In the genomic region with DNA sequence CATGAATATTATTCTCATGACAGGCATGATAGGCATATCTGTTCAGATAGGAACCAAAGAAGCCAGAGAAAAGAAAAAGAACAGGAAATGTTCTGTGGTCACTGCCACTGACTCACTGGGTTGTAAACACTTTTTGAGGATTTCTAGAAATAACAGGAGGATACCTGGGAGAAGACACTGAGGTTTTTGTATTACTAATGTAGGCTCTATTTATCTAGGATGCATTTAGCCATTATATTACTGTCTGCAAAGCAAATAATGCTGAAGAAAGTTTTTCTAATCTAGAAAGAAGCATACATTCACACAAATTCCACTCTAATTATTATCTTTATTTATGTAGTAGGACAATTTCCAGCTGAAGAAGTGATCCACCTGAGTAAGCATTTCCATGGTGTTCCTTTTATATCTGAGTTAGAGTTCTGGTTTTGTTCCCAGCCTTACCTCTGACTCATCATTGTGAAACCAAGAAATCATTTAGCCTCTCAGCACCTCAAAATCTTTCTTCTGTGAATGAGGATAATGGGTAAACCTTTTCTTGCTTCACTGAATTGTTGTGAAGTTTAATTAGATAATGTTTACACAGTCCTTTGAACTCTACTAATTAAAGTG, we compare ENCODE assay signal across 16 cellular contexts. TPM values are rescaled to one million over a fixed set of nuclear protein-coding genes. Genes with fewer than 3 reads are reported as not detected.
A peak's percentile ranks its signal among the peaks of the same experiment; 100 is the strongest.
DNase-seq lines count a peak whose midpoint lies in the region; ATAC-seq, FAIRE-seq and TF ChIP-seq lines count a peak whose summit lies in the region.
"Had no signal": no experiment of that assay in that cellular context is flagged by ENCODE, and none has a peak within 500 bp of the region (broad histone marks: within the 10 kb centered on the region; RNA-seq: fewer than 3 reads in every experiment).

No MANE protein-coding gene starts in this region.

- no peak for FAIRE-seq in astrocyte (lab: Jason Lieb, UNC)
- FAIRE-seq: GM12878 had no signal

- H3K27me3 Mint-ChIP-seq in astrocyte (ENCODE audit: low read depth, unreplicated experiment) = no peaks in the 10 kb centered on the region
- no peaks in the 10 kb centered on the region for H3K27me3 Mint-ChIP-seq in effector memory CD8-positive, alpha-beta T cell
- H3K27me3 Mint-ChIP-seq in activated T-helper 1 cell treated with anti-CD3 and anti-CD28 coated beads, Interleukin-12 subunit alpha, Interleukin-12 subunit beta, Interleukin-2, Interleukin-4 antibody, amounts not matched to agents 30 ng/mL and 10 ng/mL and 1 ng/mL, durations not matched to agents 14 hours and 24 hours and 36 hours (ENCODE audit: insufficient read depth) = no peaks in the 10 kb centered on the region

- H3K4me3 ChIP-seq in astrocyte (ENCODE audit: insufficient read depth, low read depth, low read length) = no peak overlapping the region
- H3K4me3 ChIP-seq: GM12878 had no signal

- peaks cover 15% of the 10 kb centered on the region for H3K4me1 ChIP-seq in astrocyte (ENCODE audit: insufficient read depth, low read length)

- peak; percentile 59 for DNase-seq in AG08395 (ENCODE audit: low spot score)
- peak; percentile 49 for DNase-seq in HPDE6-E6E7 (ENCODE audit: extremely low spot score)
- DNase-seq in astrocyte (ENCODE audit: low read depth) = peak; percentile 85
- DNase-seq in inferior parietal cortex (ENCODE audit: extremely low spot score) = peak; percentile 27
- no peak for DNase-seq in effector memory CD8-positive, alpha-beta T cell
- no peak for DNase-seq in cardiac septum (ENCODE audit: low spot score)
- DNase-seq in activated T-helper 1 cell treated with anti-CD3 and anti-CD28 coated beads, Interleukin-12 subunit alpha, Interleukin-12 subunit beta, Interleukin-2, Interleukin-4 antibody, amounts not matched to agents 30 ng/mL and 10 ng/mL and 1 ng/mL, durations not matched to agents 14 hours and 24 hours and 36 hours (ENCODE audit: low spot score) = no peak
- no peak for DNase-seq in iPS-NIHi11 (ENCODE audit: low spot score)
- DNase-seq: activated gamma-delta T cell treated with Interleukin-2 at 50 U/mL for 16 hours; C1 segment of cervical spinal cord; NCI-H2081 treated with DMSO at 0.1 percent for 48 hours; Right ventricle myocardium superior; stimulated activated CD4-positive, alpha-beta T cell treated with anti-CD3 and anti-CD28 coated beads, Interleukin-4, amount 100 ng/mL, for 1 hour had no signal

- H3K4me2 ChIP-seq in astrocyte (ENCODE audit: low read length) = peak overlapping the region; percentile 24

- peaks cover 28% of the 10 kb centered on the region for H3K4me1 Mint-ChIP-seq in astrocyte (ENCODE audit: low read depth, unreplicated experiment)
- H3K4me1 Mint-ChIP-seq in effector memory CD8-positive, alpha-beta T cell (ENCODE audit: low read depth in 2 of 2) = no peaks in the 10 kb centered on the region
- peaks cover 8% of the 10 kb centered on the region for H3K4me1 Mint-ChIP-seq in activated T-helper 1 cell treated with anti-CD3 and anti-CD28 coated beads, Interleukin-12 subunit alpha, Interleukin-12 subunit beta, Interleukin-2, Interleukin-4 antibody, amounts not matched to agents 30 ng/mL and 10 ng/mL and 1 ng/mL, durations not matched to agents 14 hours and 24 hours and 36 hours (ENCODE audit: low read depth)

- no peak overlapping the region for H2AFZ ChIP-seq in astrocyte (ENCODE audit: low read depth, low read length)

- TF ChIP-seq CTCF in astrocyte (IDR thresholded peaks at IDR 0.05; ENCODE audit: insufficient read depth, low read depth, low read length) = no peak

- H3K36me3 ChIP-seq in astrocyte (ENCODE audit: insufficient read depth, low read length) = no peaks in the 10 kb centered on the region
- H3K36me3 ChIP-seq: neutrophil had no signal

- H3K36me3 Mint-ChIP-seq in astrocyte (ENCODE audit: low read depth, unreplicated experiment) = no peaks in the 10 kb centered on the region
- no peaks in the 10 kb centered on the region for H3K36me3 Mint-ChIP-seq in effector memory CD8-positive, alpha-beta T cell (ENCODE audit: insufficient read depth)
- no peaks in the 10 kb centered on the region for H3K36me3 Mint-ChIP-seq in activated T-helper 1 cell treated with anti-CD3 and anti-CD28 coated beads, Interleukin-12 subunit alpha, Interleukin-12 subunit beta, Interleukin-2, Interleukin-4 antibody, amounts not matched to agents 30 ng/mL and 10 ng/mL and 1 ng/mL, durations not matched to agents 14 hours and 24 hours and 36 hours (ENCODE audit: low read depth)

- H3K9me3 ChIP-seq in astrocyte (ENCODE audit: insufficient read depth, low read depth, low read length) = no peaks in the 10 kb centered on the region
- H3K9me3 ChIP-seq: neutrophil had no signal

- intact Hi-C loops in cardiac septum (cut with DNase I) = no loop called here
- intact Hi-C loops in activated T-helper 1 cell treated with anti-CD3 and anti-CD28 coated beads, Interleukin-12 subunit alpha, Interleukin-12 subunit beta, Interleukin-2, Interleukin-4 antibody, amounts not matched to agents 30 ng/mL and 10 ng/mL and 1 ng/mL, durations not matched to agents 14 hours and 24 hours and 36 hours (cut with micrococcal nuclease) = no loop called here

- peak overlapping the region; percentile 35 for H3K27ac ChIP-seq in astrocyte (ENCODE audit: low read depth, low read length)
- H3K27ac ChIP-seq: neutrophil had no signal

- no peak overlapping the region for H3K9ac ChIP-seq in astrocyte (ENCODE audit: low read length)

- no peaks in the 10 kb centered on the region for H4K20me1 ChIP-seq in astrocyte (ENCODE audit: insufficient read depth, low read length)

- no peak for ATAC-seq in effector memory CD8-positive, alpha-beta T cell (replicated peaks)
- ATAC-seq: activated CD4-positive, CD25-positive, alpha-beta regulatory T cell treated with anti-CD3 and anti-CD28 coated beads, Interleukin-2, amount 50 U/mL, for 24 hours; GM12878 had no signal

- peak overlapping the region; percentile 62 for H3K27ac Mint-ChIP-seq in astrocyte (ENCODE audit: unreplicated experiment)
- no peak overlapping the region for H3K27ac Mint-ChIP-seq in effector memory CD8-positive, alpha-beta T cell
- H3K27ac Mint-ChIP-seq in activated T-helper 1 cell treated with anti-CD3 and anti-CD28 coated beads, Interleukin-12 subunit alpha, Interleukin-12 subunit beta, Interleukin-2, Interleukin-4 antibody, amounts not matched to agents 30 ng/mL and 10 ng/mL and 1 ng/mL, durations not matched to agents 14 hours and 24 hours and 36 hours = no peak overlapping the region

- no peak overlapping the region for H3K4me3 Mint-ChIP-seq in astrocyte (ENCODE audit: unreplicated experiment)
- H3K4me3 Mint-ChIP-seq in effector memory CD8-positive, alpha-beta T cell = no peak overlapping the region
- H3K4me3 Mint-ChIP-seq in activated T-helper 1 cell treated with anti-CD3 and anti-CD28 coated beads, Interleukin-12 subunit alpha, Interleukin-12 subunit beta, Interleukin-2, Interleukin-4 antibody, amounts not matched to agents 30 ng/mL and 10 ng/mL and 1 ng/mL, durations not matched to agents 14 hours and 24 hours and 36 hours = no peak overlapping the region

- no peaks in the 10 kb centered on the region for H3K79me2 ChIP-seq in astrocyte (ENCODE audit: insufficient read depth, low read length)

- no peaks in the 10 kb centered on the region for H3K27me3 ChIP-seq in astrocyte (ENCODE audit: insufficient read depth, low read length)
- H3K27me3 ChIP-seq: neutrophil had no signal

- peaks cover 2% of the 10 kb centered on the region for H3K9me3 Mint-ChIP-seq in astrocyte (ENCODE audit: unreplicated experiment)
- no peaks in the 10 kb centered on the region for H3K9me3 Mint-ChIP-seq in effector memory CD8-positive, alpha-beta T cell
- H3K9me3 Mint-ChIP-seq in activated T-helper 1 cell treated with anti-CD3 and anti-CD28 coated beads, Interleukin-12 subunit alpha, Interleukin-12 subunit beta, Interleukin-2, Interleukin-4 antibody, amounts not matched to agents 30 ng/mL and 10 ng/mL and 1 ng/mL, durations not matched to agents 14 hours and 24 hours and 36 hours = peaks cover 3% of the 10 kb centered on the region

RNA-seq across cellular contexts. Expression of gene EPGN, which starts 40.2 kb away (rescaled TPM):
- total RNA-seq in astrocyte = 0.54 and 0.77 TPM in 2 replicates
- total RNA-seq in cardiac septum = not detected
- not detected in 2 replicates for total RNA-seq in activated T-helper 1 cell treated with anti-CD3 and anti-CD28 coated beads, Interleukin-12 subunit alpha, Interleukin-12 subunit beta, Interleukin-2, Interleukin-4 antibody, amounts not matched to agents 30 ng/mL and 10 ng/mL and 1 ng/mL, durations not matched to agents 14 hours and 24 hours and 36 hours
- total RNA-seq: Right ventricle myocardium superior had no signal

Comparison
In these comparisons a context has a peak if more than half of its experiments do, and no peak if none do; other contexts are left out.
1. DNase-seq: peak in AG08395 (single experiment), HPDE6-E6E7 (single experiment), astrocyte (single experiment) and inferior parietal cortex (single experiment); none in effector memory CD8-positive, alpha-beta T cell (0 of 3), cardiac septum (single experiment), activated T-helper 1 cell treated with anti-CD3 and anti-CD28 coated beads, Interleukin-12 subunit alpha, Interleukin-12 subunit beta, Interleukin-2, Interleukin-4 antibody, amounts not matched to agents 30 ng/mL and 10 ng/mL and 1 ng/mL, durations not matched to agents 14 hours and 24 hours and 36 hours (single experiment) and iPS-NIHi11 (single experiment).